In genomic region chr1:99181892-99182291, GRCh38 we compare ENCODE assay signal across 13 cellular contexts.
DNase-seq lines count a peak whose midpoint lies in the region; ATAC-seq, FAIRE-seq and TF ChIP-seq lines count a peak whose summit lies in the region.
"Had no signal": no experiment of that assay in that cellular context is flagged by ENCODE, and none has a peak within 500 bp of the region (broad histone marks: within the 10 kb centered on the region; RNA-seq: fewer than 3 reads in every experiment).

No MANE protein-coding gene starts in this region.

- TF ChIP-seq POLR2A in endothelial cell of umbilical vein (IDR thresholded peaks at IDR 0.05; ENCODE audit: low read depth, low read length) (no peak), gastrocnemius medialis (IDR thresholded peaks at IDR 0.05) (no peak)

- no peak for FAIRE-seq in endothelial cell of umbilical vein (lab: Jason Lieb, UNC)

- DNase-seq in EH (ENCODE audit: low read depth) (peak; percentile 7), RPMI7951 (ENCODE audit: low read depth) (peak; percentile 37), endothelial cell of umbilical vein (ENCODE audit: low read depth, low spot score) (no peak), neural progenitor cell (ENCODE audit: low spot score) (no peak), gastrocnemius medialis (no peak), activated T-cell treated with anti-CD3 and anti-CD28 coated beads for 4 hours (no peak)
- DNase-seq: AML-193, EL, H7, NCI-H187 had no signal

- H3K4me3 ChIP-seq in endothelial cell of umbilical vein (replicated peaks in 1 of 3; ENCODE audit: insufficient read depth in 1 of 3, low read depth in 1 of 3, low read length in 3 of 3) = no peak overlapping the region
- no peak overlapping the region for H3K4me3 ChIP-seq in neural progenitor cell
- no peak overlapping the region for H3K4me3 ChIP-seq in gastrocnemius medialis
- H3K4me3 ChIP-seq: SJSA1 had no signal

- no peak for TF ChIP-seq CTCF in endothelial cell of umbilical vein (IDR thresholded peaks at IDR 0.05; ENCODE audit: extremely low read depth in 1 of 2, insufficient read depth in 1 of 2, low read depth in 1 of 2, low read length in 2 of 2)
- TF ChIP-seq CTCF in neural progenitor cell (IDR thresholded peaks at IDR 0.05) = no peak
- TF ChIP-seq CTCF in gastrocnemius medialis (IDR thresholded peaks at IDR 0.05 in 4 of 5, conservative IDR thresholded peaks at IDR 0.05 in 1 of 5) = no peak

- no peaks in the 10 kb centered on the region for H3K36me3 Mint-ChIP-seq in neural progenitor cell
- H3K36me3 Mint-ChIP-seq: CD14-positive monocyte had no signal

- no peaks in the 10 kb centered on the region for H3K9me3 Mint-ChIP-seq in neural progenitor cell

- no peaks in the 10 kb centered on the region for H3K79me2 ChIP-seq in endothelial cell of umbilical vein (ENCODE audit: control insufficient read depth, insufficient read depth, low read length)
- no peaks in the 10 kb centered on the region for H3K79me2 ChIP-seq in neural progenitor cell (ENCODE audit: low read depth)

- no TSS peak for BruUV-seq in endothelial cell of umbilical vein (replicated peaks; lab: Mats Ljungman, UMichigan)

- no peaks in the 10 kb centered on the region for H3K9me3 ChIP-seq in endothelial cell of umbilical vein (replicated peaks; ENCODE audit: control insufficient read depth, insufficient read depth, low read length)
- no peaks in the 10 kb centered on the region for H3K9me3 ChIP-seq in neural progenitor cell (ENCODE audit: low read depth)
- H3K9me3 ChIP-seq in gastrocnemius medialis = no peaks in the 10 kb centered on the region
- H3K9me3 ChIP-seq: SJSA1 had no signal

- H3K9ac ChIP-seq in endothelial cell of umbilical vein (replicated peaks; ENCODE audit: extremely low read depth, insufficient read depth, low read length) = no peak overlapping the region
- no peak overlapping the region for H3K9ac ChIP-seq in neural progenitor cell

- no peaks in the 10 kb centered on the region for H4K20me1 ChIP-seq in endothelial cell of umbilical vein (replicated peaks; ENCODE audit: control insufficient read depth, extremely low read depth, insufficient read depth, low read length)
- H4K20me1 ChIP-seq in neural progenitor cell (ENCODE audit: low read depth) = no peaks in the 10 kb centered on the region

- no peaks in the 10 kb centered on the region for H3F3A ChIP-seq in neural progenitor cell (ENCODE audit: low read depth)

- H3K27ac Mint-ChIP-seq in neural progenitor cell = no peak overlapping the region
- H3K27ac Mint-ChIP-seq: CD14-positive monocyte had no signal

- CTCF ChIA-PET in endothelial cell of umbilical vein (lab: Charles Lee) = interaction anchor here (0.6 to 5.0 kb wide), 14 partner anchors 10 to 567 kb away, joined by 3 to 63 read pairs (median 5); no protein-coding TSS in a partner anchor

- H3K4me1 Mint-ChIP-seq in neural progenitor cell = no peaks in the 10 kb centered on the region
- H3K4me1 Mint-ChIP-seq: CD14-positive monocyte had no signal

- POLR2A ChIA-PET in endothelial cell of umbilical vein (lab: Charles Lee) = interaction anchor here (0.7 kb wide), 2 partner anchors 70 to 93 kb away, joined by 7 to 8 read pairs; no protein-coding TSS in a partner anchor

- no peaks in the 10 kb centered on the region for H3K27me3 Mint-ChIP-seq in neural progenitor cell (ENCODE audit: insufficient read depth, low read depth)

- no peaks in the 10 kb centered on the region for H3K9me1 ChIP-seq in endothelial cell of umbilical vein (replicated peaks; ENCODE audit: control insufficient read depth, extremely low read depth, insufficient read depth, low read length)

- H3K4me2 ChIP-seq in endothelial cell of umbilical vein (ENCODE audit: insufficient read depth, low read length) (no peak overlapping the region), neural progenitor cell (no peak overlapping the region)

- H3K27ac ChIP-seq in endothelial cell of umbilical vein (ENCODE audit: insufficient read depth, low read depth, low read length) (no peak overlapping the region), neural progenitor cell (no peak overlapping the region), gastrocnemius medialis (no peak overlapping the region)
- H3K27ac ChIP-seq: SJSA1 had no signal

- no peak for ATAC-seq in gastrocnemius medialis
- ATAC-seq in HG03159 (IDR thresholded peaks at IDR 0.05; ENCODE audit: unreplicated experiment) = no peak

- H3K27me3 ChIP-seq in endothelial cell of umbilical vein (ENCODE audit: control insufficient read depth in 2 of 2, insufficient read depth in 2 of 2, low read length in 2 of 2) (no peaks in the 10 kb centered on the region), neural progenitor cell (no peaks in the 10 kb centered on the region), gastrocnemius medialis (no peaks in the 10 kb centered on the region)
- H3K27me3 ChIP-seq: SJSA1 had no signal

- no peaks in the 10 kb centered on the region for H3K36me3 ChIP-seq in endothelial cell of umbilical vein (ENCODE audit: control insufficient read depth in 2 of 2, extremely low read depth in 1 of 2, insufficient read depth in 2 of 2, low read length in 2 of 2)
- H3K36me3 ChIP-seq in neural progenitor cell = no peaks in the 10 kb centered on the region
- H3K36me3 ChIP-seq in gastrocnemius medialis = no peaks in the 10 kb centered on the region
- H3K36me3 ChIP-seq: SJSA1 had no signal

- H3K4me3 Mint-ChIP-seq in neural progenitor cell = no peak overlapping the region
- H3K4me3 Mint-ChIP-seq: CD14-positive monocyte had no signal

- dilution Hi-C loops in endothelial cell of umbilical vein (cut with MboI; ENCODE audit: extremely low pct_ligation_motif_present, low sequenced_read_pairs) = no loop called here

- in situ Hi-C loops in gastrocnemius medialis (cut with MboI; ENCODE audit: low sequenced_read_pairs in 4 of 4) = loop anchor here in 3 of 4 donors (10.0 to 25.0 kb wide), 3 partner anchors 280 to 305 kb away; no protein-coding TSS in a partner anchor

- peak overlapping the region; percentile 58 for H2AFZ ChIP-seq in endothelial cell of umbilical vein (ENCODE audit: low read depth, low read length)
- H2AFZ ChIP-seq in neural progenitor cell (replicated peaks) = peak overlapping the region; percentile 59

- intact Hi-C loops in endothelial cell of umbilical vein (cut with micrococcal nuclease) (loop anchor here (5.0 kb wide), 1 partner anchor 410 kb away; no protein-coding TSS in a partner anchor), gastrocnemius medialis (cut with DNase I; ENCODE audit: low total_unique reads) (loop anchor here (2.0 kb wide), 1 partner anchor 299 kb away; no protein-coding TSS in a partner anchor)

- H3K4me1 ChIP-seq in endothelial cell of umbilical vein (ENCODE audit: control insufficient read depth, extremely low read depth, insufficient read depth, low read length) (no peaks in the 10 kb centered on the region), neural progenitor cell (no peaks in the 10 kb centered on the region), gastrocnemius medialis (peaks cover 0 to 8% of the 10 kb centered on the region in 2 donors)
- H3K4me1 ChIP-seq: SJSA1 had no signal

TF ChIP-seq in endothelial cell of umbilical vein, 7 proteins besides CTCF, POLR2A, EP300 and RAD21:
- TF ChIP-seq MAX (IDR thresholded peaks at IDR 0.05; ENCODE audit: insufficient read depth, insufficient read length) (no peak), GATA2 (IDR thresholded peaks at IDR 0.05; ENCODE audit: insufficient read depth, insufficient read length, low read depth, low read length) (no peak), EZH2 (IDR thresholded peaks at IDR 0.05; ENCODE audit: borderline replicate concordance, low read depth, low read length, severe bottlenecking) (no peak), JUN (IDR thresholded peaks at IDR 0.05; ENCODE audit: borderline replicate concordance, insufficient read depth, insufficient read length, low read depth) (no peak), FOS (IDR thresholded peaks at IDR 0.05; ENCODE audit: borderline replicate concordance, insufficient read depth, low read length) (no peak), MYC (IDR thresholded peaks at IDR 0.05; ENCODE audit: low read depth, low read length) (no peak), POLR2AphosphoS5 (IDR thresholded peaks at IDR 0.05; ENCODE audit: insufficient read depth, low read depth, low read length) (no peak)

Comparison
In these comparisons a context has a peak if more than half of its experiments do, and no peak if none do; other contexts are left out.
1. DNase-seq: peak in EH (single experiment) and RPMI7951 (single experiment); none in endothelial cell of umbilical vein (single experiment), neural progenitor cell (single experiment), gastrocnemius medialis (0 of 2) and activated T-cell treated with anti-CD3 and anti-CD28 coated beads for 4 hours (single experiment).